31 cellular contexts compared by ENCODE assay signal in genomic region chr1:186811892-186812291, GRCh38. TPM values are rescaled to one million over a fixed set of nuclear protein-coding genes. Genes with fewer than 3 reads are reported as not detected.
"Had no signal": no experiment of that assay in that cellular context is flagged by ENCODE, and none has a peak within 500 bp of the region (broad histone marks: within the 10 kb centered on the region; RNA-seq: fewer than 3 reads in every experiment).

No MANE protein-coding gene starts in this region.

- H3K27me3 Mint-ChIP-seq: activated B cell treated with CpG ODN at 0.5 μM for 24 hours; activated CD8-positive, alpha-beta T cell treated with anti-CD3 and anti-CD28 coated beads for 36 hours; activated T-helper 17 cell treated with anti-CD3 and anti-CD28 coated beads, Interleukin-2, amount 50 U/mL, for 72 hours; central memory CD8-positive, alpha-beta T cell; T-helper 17 cell had no signal

- H3K27me3 ChIP-seq: body of pancreas, esophagus squamous epithelium had no signal

- DNase-seq: activated B cell treated with CpG ODN at 0.5 μM for 24 hours; activated CD4-positive, alpha-beta T cell treated with anti-CD3 and anti-CD28 coated beads for 48 hours; activated CD4-positive, alpha-beta T cell treated with anti-CD3 and anti-CD28 coated beads, Interleukin-2, amount 50 U/mL, for 1 hour; activated CD4-positive, alpha-beta T cell treated with anti-CD3 and anti-CD28 coated beads, Interleukin-2, amount 50 U/mL, for 48 hours; activated CD8-positive, alpha-beta memory T cell treated with anti-CD3 and anti-CD28 coated beads for 24 hours; activated CD8-positive, alpha-beta T cell treated with anti-CD3 and anti-CD28 coated beads for 36 hours; activated effector memory CD4-positive, alpha-beta T cell treated with Interleukin-2 at 50 U/mL for 16 hours; activated gamma-delta T cell treated with Interleukin-2 at 50 U/mL for 16 hours; activated naive CD4-positive, alpha-beta T cell treated with anti-CD3 and anti-CD28 coated beads, Interleukin-2, amount 50 U/mL, for 16 hours; activated naive CD4-positive, alpha-beta T cell treated with Interleukin-2 at 50 U/mL for 16 hours; activated T-cell treated with anti-CD3 and anti-CD28 coated beads, Interleukin-2, amount 50 U/mL, for 4 hours; anterior cingulate cortex; body of pancreas; effector CD8-positive, alpha-beta T cell; esophagus squamous epithelium; head of caudate nucleus; T-helper 1 cell; T-helper 17 cell; T1000; WERI-Rb-1 had no signal

- H3K4me3 Mint-ChIP-seq: activated B cell treated with CpG ODN at 0.5 μM for 24 hours; activated CD8-positive, alpha-beta T cell treated with anti-CD3 and anti-CD28 coated beads for 36 hours; activated naive CD8-positive, alpha-beta T cell; activated T-cell treated with anti-CD3 and anti-CD28 coated beads, Interleukin-2, amount 50 U/mL, for 4 hours; activated T-helper 17 cell treated with anti-CD3 and anti-CD28 coated beads, Interleukin-2, amount 50 U/mL, for 72 hours; central memory CD8-positive, alpha-beta T cell; T-helper 17 cell; T-helper 2 cell treated with Interferon-gamma antibody and Interleukin-4, amounts not matched to agents 5 μg/mL and 100 μg/mL, for 36 hours had no signal

- H3K9me3 ChIP-seq: body of pancreas, esophagus squamous epithelium had no signal

- H3K27ac Mint-ChIP-seq: activated B cell treated with CpG ODN at 0.5 μM for 24 hours; activated CD8-positive, alpha-beta T cell treated with anti-CD3 and anti-CD28 coated beads for 36 hours; activated naive CD8-positive, alpha-beta T cell; activated T-helper 17 cell treated with anti-CD3 and anti-CD28 coated beads, Interleukin-2, amount 50 U/mL, for 72 hours; T-helper 17 cell; T-helper 2 cell treated with Interferon-gamma antibody and Interleukin-4, amounts not matched to agents 5 μg/mL and 100 μg/mL, for 36 hours had no signal

- H3K36me3 ChIP-seq: esophagus squamous epithelium, WERI-Rb-1 had no signal

- H3K9me3 Mint-ChIP-seq: activated B cell treated with CpG ODN at 0.5 μM for 24 hours; activated CD8-positive, alpha-beta T cell treated with anti-CD3 and anti-CD28 coated beads for 36 hours; activated T-cell treated with anti-CD3 and anti-CD28 coated beads, Interleukin-2, amount 50 U/mL, for 4 hours; activated T-helper 17 cell treated with anti-CD3 and anti-CD28 coated beads, Interleukin-2, amount 50 U/mL, for 72 hours; central memory CD8-positive, alpha-beta T cell; T-helper 2 cell treated with Interferon-gamma antibody and Interleukin-4, amounts not matched to agents 5 μg/mL and 100 μg/mL, for 36 hours had no signal

- H3K36me3 Mint-ChIP-seq: activated naive CD8-positive, alpha-beta T cell had no signal

- H3K4me1 Mint-ChIP-seq: activated B cell treated with CpG ODN at 0.5 μM for 24 hours; activated T-helper 17 cell treated with anti-CD3 and anti-CD28 coated beads, Interleukin-2, amount 50 U/mL, for 72 hours; central memory CD8-positive, alpha-beta T cell; T-helper 17 cell had no signal

- H3K27ac ChIP-seq: body of pancreas, epithelial cell of prostate, esophagus squamous epithelium, WERI-Rb-1 had no signal

- H3K4me1 ChIP-seq: body of pancreas, esophagus squamous epithelium had no signal

- ATAC-seq: activated CD4-positive, CD25-positive, alpha-beta regulatory T cell treated with anti-CD3 and anti-CD28 coated beads, Interleukin-2, amount 50 U/mL, for 24 hours; activated CD8-positive, alpha-beta T cell treated with anti-CD3 and anti-CD28 coated beads for 36 hours; activated T-cell treated with anti-CD3 and anti-CD28 coated beads, Interleukin-2, amount 50 U/mL, for 4 hours; activated T-helper 17 cell treated with anti-CD3 and anti-CD28 coated beads, Interleukin-2, amount 50 U/mL, for 72 hours; body of pancreas; T-helper 17 cell had no signal

- FAIRE-seq: bronchial epithelial cell, colon, endometrium, endothelial cell of umbilical vein, frontal cortex had no signal

- H3K4me3 ChIP-seq: body of pancreas, esophagus squamous epithelium had no signal

RNA-seq across cellular contexts. Expression of gene PLA2G4A, which starts 16.9 kb away (rescaled TPM):
- total RNA-seq: activated B cell treated with CpG ODN at 0.5 μM for 24 hours had no signal
